ENCODE assay signal across 8 cellular contexts in the genomic region with DNA sequence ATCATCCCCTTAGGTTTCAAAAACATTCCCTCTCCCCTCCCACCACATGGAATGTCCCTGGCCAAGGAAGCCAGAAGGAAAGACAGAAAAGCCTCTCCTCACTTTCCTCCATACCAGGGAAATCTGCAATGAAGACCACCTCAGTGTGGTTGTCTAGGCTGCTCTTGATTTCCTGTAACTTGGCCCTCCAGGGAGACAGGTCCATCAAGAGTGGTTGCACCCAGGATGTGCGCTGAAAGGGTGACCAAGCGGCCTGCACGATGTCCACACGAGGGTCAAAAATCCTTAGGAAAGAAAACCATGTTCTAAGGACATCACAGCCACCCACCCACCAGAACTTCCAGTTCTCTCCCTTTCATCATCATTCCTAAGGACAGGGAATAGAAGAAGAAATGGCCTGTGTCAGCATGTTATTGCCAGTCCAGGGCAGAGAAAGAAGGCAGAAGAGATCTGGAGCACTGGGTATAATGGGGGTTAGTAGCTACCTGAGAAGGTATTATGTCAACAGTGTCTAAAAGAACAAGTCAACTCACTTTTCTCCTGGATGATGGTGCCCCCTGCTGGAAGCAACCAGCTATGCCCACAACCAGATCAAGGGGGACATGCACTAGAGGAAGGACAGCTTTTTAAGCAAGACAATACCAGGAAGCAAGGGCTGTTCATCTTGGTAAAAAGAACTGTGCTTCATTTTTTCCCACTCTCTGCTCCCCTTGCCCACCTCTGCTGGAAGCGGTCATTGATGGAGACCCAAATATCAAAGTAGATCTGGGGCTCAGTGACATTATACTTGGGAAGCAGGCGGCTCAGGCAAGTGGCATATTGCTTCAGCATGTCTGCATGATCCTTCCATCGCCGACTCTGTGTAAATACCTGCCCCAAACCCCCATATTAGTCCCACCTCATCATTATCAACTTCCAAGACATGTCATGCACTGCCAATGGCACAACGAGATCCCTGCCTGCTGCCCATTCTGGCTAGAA. TPM values are rescaled to one million over a fixed set of nuclear protein-coding genes. Genes with fewer than 3 reads are reported as not detected.
DNase-seq lines count a peak whose midpoint lies in the region; ATAC-seq and TF ChIP-seq lines count a peak whose summit lies in the region.

No MANE protein-coding gene starts in this region.

- H3K36me3 Mint-ChIP-seq in activated CD8-positive, alpha-beta T cell treated with anti-CD3 and anti-CD28 coated beads, Interleukin-2, amount 10 ng/mL, durations not matched to agents 7 days and 5 days (ENCODE audit: low read depth): peaks cover 39% of the 10 kb centered on the region

- no peaks in the 10 kb centered on the region for H3K4me1 ChIP-seq in mesendoderm (ENCODE audit: control insufficient read depth, low read depth, low read length)

- no peak overlapping the region for H2BK120ac ChIP-seq in mesendoderm (ENCODE audit: low read depth, low read length)

- no peak overlapping the region for H3K56ac ChIP-seq in mesendoderm (ENCODE audit: low read length)

- H3K4me3 ChIP-seq in AG04450 (ENCODE audit: low read depth, low read length): no peak overlapping the region
- H3K4me3 ChIP-seq in mesendoderm (ENCODE audit: low read length): no peak overlapping the region

- no peaks in the 10 kb centered on the region for H3K9me3 ChIP-seq in AG04450 (ENCODE audit: control insufficient read depth, insufficient read depth, low read length)

- no peak overlapping the region for H3K4me2 ChIP-seq in mesendoderm (ENCODE audit: low read length)

- H3K4ac ChIP-seq in mesendoderm (ENCODE audit: low read depth, low read length): no peak overlapping the region

- no peak overlapping the region for H2BK15ac ChIP-seq in mesendoderm (replicated peaks; ENCODE audit: low read depth)

- H3K27me3 Mint-ChIP-seq in activated CD8-positive, alpha-beta T cell treated with anti-CD3 and anti-CD28 coated beads, Interleukin-2, amount 10 ng/mL, durations not matched to agents 7 days and 5 days (ENCODE audit: low read depth): no peaks in the 10 kb centered on the region

- H3K36me3 ChIP-seq in mesendoderm (ENCODE audit: control insufficient read depth, insufficient read depth, low read length): peaks cover 22% of the 10 kb centered on the region

- CTCF ChIA-PET in AG04450 (lab: Charles Lee): interaction anchor here (0.5 to 6.6 kb wide), 30 partner anchors 8 to 251 kb away, joined by 3 to 124 read pairs (median 4); a partner anchor contains a TSS
- CTCF ChIA-PET in activated CD8-positive, alpha-beta T cell treated with anti-CD3 and anti-CD28 coated beads, Interleukin-2, amount 10 ng/mL, durations not matched to agents 7 days and 5 days (lab: Charles Lee): interaction anchor here (0.7 to 7.6 kb wide), 34 partner anchors 8 to 586 kb away, joined by 3 to 263 read pairs (median 5); a partner anchor contains a TSS

- no peak for DNase-seq in AG04450 (ENCODE audit: low read depth, low spot score)
- DNase-seq in HS-27A (ENCODE audit: low read depth): peak; percentile 69
- DNase-seq in NOMO-1 (lab: John Stamatoyannopoulos, UW; ENCODE audit: unreplicated experiment in 2 of 2): peak; percentile 48 to 72
- DNase-seq in activated CD8-positive, alpha-beta T cell treated with anti-CD3 and anti-CD28 coated beads, Interleukin-2, amount 10 ng/mL, durations not matched to agents 7 days and 5 days: peak; percentile 94
- DNase-seq in effector CD8-positive, alpha-beta T cell (lab: John Stamatoyannopoulos, UW): peak; percentile 82
- peak; percentile 89 for DNase-seq in mesendoderm
- peak; percentile 72 to 73 for DNase-seq in stimulated activated CD8-positive, alpha-beta memory T cell treated with anti-CD3 and anti-CD28 coated beads, Interleukin-2, amount 100 ng/mL, for 48 hours (ENCODE audit: low read depth in 2 of 2)

- POLR2A ChIA-PET in AG04450 (lab: Yijun Ruan, JAX): interaction anchor here (0.5 to 6.3 kb wide), 11 partner anchors 9 to 525 kb away, joined by 3 to 172 read pairs (median 5); a partner anchor contains a TSS
- POLR2A ChIA-PET in activated CD8-positive, alpha-beta T cell treated with anti-CD3 and anti-CD28 coated beads, Interleukin-2, amount 10 ng/mL, durations not matched to agents 7 days and 5 days (lab: Charles Lee): interaction anchor here (0.6 to 7.1 kb wide), 7 partner anchors 12 to 198 kb away, joined by 3 to 51 read pairs (median 4); a partner anchor contains a TSS

- WGBS in mesendoderm (ENCODE audit: extremely low coverage, insufficient coverage, low lambda C conversion rate): no CpG with 5 or more reads among the region's 9 CpGs

- H2AK5ac ChIP-seq in mesendoderm (ENCODE audit: low read length): no peak overlapping the region

- no peak overlapping the region for H3K27ac ChIP-seq in AG04450 (ENCODE audit: low read depth, low read length)
- H3K27ac ChIP-seq in mesendoderm (ENCODE audit: low read depth, low read length): no peak overlapping the region

- no peaks in the 10 kb centered on the region for H3K79me2 ChIP-seq in mesendoderm (ENCODE audit: control insufficient read depth, insufficient read depth, low read length)

- H4K8ac ChIP-seq in mesendoderm (ENCODE audit: low read depth, low read length): no peak overlapping the region

- H3K79me1 ChIP-seq in mesendoderm (ENCODE audit: low read length): peaks cover 6% of the 10 kb centered on the region

- peak; percentile 93 for TF ChIP-seq CTCF in AG04450 (IDR thresholded peaks at IDR 0.05; ENCODE audit: low read depth, low read length)

- H3K27me3 ChIP-seq in AG04450 (ENCODE audit: control insufficient read depth, insufficient read depth, low read length): no peaks in the 10 kb centered on the region
- no peaks in the 10 kb centered on the region for H3K27me3 ChIP-seq in mesendoderm (ENCODE audit: insufficient read depth, low read length, poor library complexity)

- peaks cover 6% of the 10 kb centered on the region for H3K4me1 Mint-ChIP-seq in activated CD8-positive, alpha-beta T cell treated with anti-CD3 and anti-CD28 coated beads, Interleukin-2, amount 10 ng/mL, durations not matched to agents 7 days and 5 days (ENCODE audit: low read depth)

- ATAC-seq in GM18858 (IDR thresholded peaks at IDR 0.05; ENCODE audit: unreplicated experiment): peak; percentile 67
- ATAC-seq in activated CD8-positive, alpha-beta T cell treated with anti-CD3 and anti-CD28 coated beads, Interleukin-2, amount 10 ng/mL, durations not matched to agents 7 days and 5 days: peak; percentile 79

- no peak overlapping the region for H3K23ac ChIP-seq in mesendoderm (ENCODE audit: low read length)

- H3K18ac ChIP-seq in mesendoderm (ENCODE audit: low read length): no peak overlapping the region

- no peak overlapping the region for H2BK5ac ChIP-seq in mesendoderm (ENCODE audit: low read length)

- no peak overlapping the region for H3K9ac ChIP-seq in mesendoderm (ENCODE audit: low read length)

- H3K27ac Mint-ChIP-seq in activated CD8-positive, alpha-beta T cell treated with anti-CD3 and anti-CD28 coated beads, Interleukin-2, amount 10 ng/mL, durations not matched to agents 7 days and 5 days: peak overlapping the region; percentile 23

- H3K4me3 Mint-ChIP-seq in activated CD8-positive, alpha-beta T cell treated with anti-CD3 and anti-CD28 coated beads, Interleukin-2, amount 10 ng/mL, durations not matched to agents 7 days and 5 days: no peak overlapping the region

- H4K5ac ChIP-seq in mesendoderm (ENCODE audit: low read length): no peak overlapping the region

- H3K9me3 Mint-ChIP-seq in activated CD8-positive, alpha-beta T cell treated with anti-CD3 and anti-CD28 coated beads, Interleukin-2, amount 10 ng/mL, durations not matched to agents 7 days and 5 days (ENCODE audit: insufficient read depth): no peaks in the 10 kb centered on the region

RNA-seq across cellular contexts. Expression of a gene that starts 9.3 kb away (rescaled TPM):
- polyA plus RNA-seq in AG04450 (2011; rRNA removed): 44.0 and 53.8 TPM in 2 replicates
- polyA minus RNA-seq in AG04450 (2011; rRNA and poly(A)+ RNA removed): 80.2 and 104 TPM in 2 replicates
- total RNA-seq in activated CD8-positive, alpha-beta T cell treated with anti-CD3 and anti-CD28 coated beads, Interleukin-2, amount 10 ng/mL, durations not matched to agents 7 days and 5 days: 10 to 100 TPM; 18.9 to 20.0 TPM
- polyA plus RNA-seq in mesendoderm (2013, experiment 1 of 2): 34.1 TPM
- 32.9 TPM for polyA plus RNA-seq in mesendoderm (2013, experiment 2 of 2)

RNA-seq across cellular contexts. Expression of a gene that starts 13.0 kb away (rescaled TPM):
- 362 and 409 TPM in 2 replicates for polyA plus RNA-seq in AG04450 (2011; rRNA removed)
- 184 and 266 TPM in 2 replicates for polyA minus RNA-seq in AG04450 (2011; rRNA and poly(A)+ RNA removed)
- total RNA-seq in activated CD8-positive, alpha-beta T cell treated with anti-CD3 and anti-CD28 coated beads, Interleukin-2, amount 10 ng/mL, durations not matched to agents 7 days and 5 days: 100 to 1,000 TPM; 264 to 273 TPM
- polyA plus RNA-seq in mesendoderm (2013, experiment 1 of 2): 303 TPM
- polyA plus RNA-seq in mesendoderm (2013, experiment 2 of 2): 306 TPM

RNA-seq across cellular contexts. Expression of a gene that starts 25.4 kb away (rescaled TPM):
- polyA plus RNA-seq in AG04450 (2011; rRNA removed): 2.6 and 3.6 TPM in 2 replicates
- polyA minus RNA-seq in AG04450 (2011; rRNA and poly(A)+ RNA removed): 0.48 and 0.55 TPM in 2 replicates
- 100 to 1,000 TPM; 141 to 148 TPM for total RNA-seq in activated CD8-positive, alpha-beta T cell treated with anti-CD3 and anti-CD28 coated beads, Interleukin-2, amount 10 ng/mL, durations not matched to agents 7 days and 5 days
- 229 TPM for polyA plus RNA-seq in mesendoderm (2013, experiment 1 of 2)
- polyA plus RNA-seq in mesendoderm (2013, experiment 2 of 2): 225 TPM

RNA-seq across cellular contexts. Expression of a gene that starts 32.2 kb away (rescaled TPM):
- 100 and 123 TPM in 2 replicates for polyA plus RNA-seq in AG04450 (2011; rRNA removed)
- 67.4 and 76.8 TPM in 2 replicates for polyA minus RNA-seq in AG04450 (2011; rRNA and poly(A)+ RNA removed)
- total RNA-seq in activated CD8-positive, alpha-beta T cell treated with anti-CD3 and anti-CD28 coated beads, Interleukin-2, amount 10 ng/mL, durations not matched to agents 7 days and 5 days: 10 to 100 TPM; 72.0 to 74.4 TPM
- 15.9 TPM for polyA plus RNA-seq in mesendoderm (2013, experiment 1 of 2)
- polyA plus RNA-seq in mesendoderm (2013, experiment 2 of 2): 14.8 TPM

RNA-seq across cellular contexts. Expression of a gene that starts 43.6 kb away (rescaled TPM):
- 260 and 351 TPM in 2 replicates for polyA plus RNA-seq in AG04450 (2011; rRNA removed)
- 140 and 199 TPM in 2 replicates for polyA minus RNA-seq in AG04450 (2011; rRNA and poly(A)+ RNA removed)
- 100 to 1,000 TPM in 1 of 2 experiments, 10 to 100 TPM in 1; 91.0 to 104 TPM for total RNA-seq in activated CD8-positive, alpha-beta T cell treated with anti-CD3 and anti-CD28 coated beads, Interleukin-2, amount 10 ng/mL, durations not matched to agents 7 days and 5 days
- polyA plus RNA-seq in mesendoderm (2013, experiment 1 of 2): 212 TPM
- polyA plus RNA-seq in mesendoderm (2013, experiment 2 of 2): 210 TPM
